In the genomic region with DNA sequence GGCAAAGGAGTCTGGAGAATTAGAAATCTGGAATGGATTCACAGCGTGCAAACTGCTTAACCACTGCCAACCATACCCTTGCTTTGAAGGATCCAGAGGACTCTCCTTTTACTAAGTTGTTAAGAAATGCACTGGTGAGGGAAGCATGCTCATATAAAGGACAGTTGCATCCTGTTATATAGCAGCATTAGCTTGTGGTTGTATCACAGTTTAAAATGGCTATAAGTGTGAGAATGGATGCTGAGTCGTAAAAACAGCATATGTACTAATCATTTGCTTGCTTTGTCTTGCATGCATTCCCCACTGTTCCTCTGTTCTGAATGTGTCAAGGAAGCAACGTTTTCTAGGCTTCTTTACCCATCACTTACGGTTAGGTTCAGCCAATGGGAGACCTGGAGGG, we compare ENCODE assay signal across 24 cellular contexts.
DNase-seq lines count a peak whose midpoint lies in the region; ATAC-seq, FAIRE-seq and TF ChIP-seq lines count a peak whose summit lies in the region.
"Had no signal": no experiment of that assay in that cellular context is flagged by ENCODE, and none has a peak within 500 bp of the region (broad histone marks: within the 10 kb centered on the region; RNA-seq: fewer than 3 reads in every experiment).

No MANE protein-coding gene starts in this region.

- peak; percentile 31 for ATAC-seq in stimulated activated naive CD8-positive, alpha-beta T cell treated with anti-CD3 and anti-CD28 coated beads, Interleukin-15, amount 100 ng/mL, for 72 hours
- ATAC-seq in stimulated activated naive CD8-positive, alpha-beta T cell treated with anti-CD3 and anti-CD28 coated beads, Interleukin-15, Interleukin-2, amounts not matched to agents 100 U/mL and 50 U/mL, for 24 hours: no peak
- ATAC-seq in GM12878 (no peak), GM18909 (IDR thresholded peaks at IDR 0.05; ENCODE audit: poor library complexity, unreplicated experiment) (no peak)

- TF ChIP-seq CTCF in GM12878 (IDR thresholded peaks at IDR 0.05 in 2 of 3, conservative IDR thresholded peaks at IDR 0.05 in 1 of 3; ENCODE audit: control insufficient read depth in 2 of 3, extremely low read depth in 1 of 3, insufficient read depth in 1 of 3, low read depth in 3 of 3, low read length in 3 of 3) (no peak), epithelial cell of esophagus (IDR thresholded peaks at IDR 0.05; ENCODE audit: insufficient read depth, low read depth, low read length, missing control alignments) (no peak), transverse colon (IDR thresholded peaks at IDR 0.05) (no peak), WERI-Rb-1 (IDR thresholded peaks at IDR 0.05; ENCODE audit: low read depth, low read length) (no peak)

- H3K4me1 Mint-ChIP-seq in stimulated activated naive CD8-positive, alpha-beta T cell treated with anti-CD3 and anti-CD28 coated beads, Interleukin-15, amount 100 ng/mL, for 72 hours: peaks cover 18% of the 10 kb centered on the region
- H3K4me1 Mint-ChIP-seq: B cell; CD4-positive, CD25-positive, alpha-beta regulatory T cell had no signal

- RAD21 ChIA-PET in GM12878 (lab: Charles Lee; ENCODE audit: unreplicated experiment): no interaction called here

- TF ChIP-seq POLR2A in GM12878 (IDR thresholded peaks at IDR 0.05; ENCODE audit: low read depth, low read length): no peak
- TF ChIP-seq POLR2A in transverse colon (IDR thresholded peaks at IDR 0.05): no peak

- H3K4me2 ChIP-seq in GM12878 (ENCODE audit: control insufficient read depth, insufficient read depth): no peak overlapping the region
- H3K4me2 ChIP-seq: BLaER1 had no signal

- peak; percentile 44 for FAIRE-seq in GM12878 (lab: Jason Lieb, UNC)
- FAIRE-seq: A204.1, D721Med, GM12892, GM19239 had no signal

- no peak overlapping the region for H3K27ac ChIP-seq in GM12878 (ENCODE audit: control insufficient read depth, insufficient read depth)
- H3K27ac ChIP-seq in transverse colon: no peak overlapping the region
- no peak overlapping the region for H3K27ac ChIP-seq in WERI-Rb-1
- H3K27ac ChIP-seq: 22Rv1, BLaER1, C4-2B had no signal

- intact Hi-C loops in GM12878 (cut with micrococcal nuclease; ENCODE audit: unreplicated experiment) (no loop called here), transverse colon (cut with DNase I; ENCODE audit: low total_unique reads) (no loop called here)

- no peak overlapping the region for H2AFZ ChIP-seq in GM12878 (ENCODE audit: control insufficient read depth, low read depth, low read length)

- in situ Hi-C loops in GM12878 (cut with MboI) (no loop called here), transverse colon (cut with MboI; ENCODE audit: low pct_ligation_motif_present in 1 of 4, low pct_unique_long_range_greater_than_20kb in 1 of 4, low sequenced_read_pairs in 3 of 4) (no loop called here)

- H3K4me1 ChIP-seq in GM12878 (ENCODE audit: control insufficient read depth, insufficient read depth, low read length) (no peaks in the 10 kb centered on the region), transverse colon (no peaks in the 10 kb centered on the region)
- H3K4me1 ChIP-seq: BLaER1 had no signal

- H3K79me2 ChIP-seq in GM12878 (ENCODE audit: control insufficient read depth, insufficient read depth, low read length): no peaks in the 10 kb centered on the region

- H3K9me3 Mint-ChIP-seq in stimulated activated naive CD8-positive, alpha-beta T cell treated with anti-CD3 and anti-CD28 coated beads, Interleukin-15, amount 100 ng/mL, for 72 hours: no peaks in the 10 kb centered on the region
- H3K9me3 Mint-ChIP-seq: CD4-positive, CD25-positive, alpha-beta regulatory T cell; CD8-positive, alpha-beta memory T cell had no signal

- SMC1A ChIA-PET in GM12878 (lab: Charles Lee; ENCODE audit: uncharacterized antibody, unreplicated experiment): no interaction called here

- peak overlapping the region in 1 of 2 donors; percentile 5 for H3K27ac Mint-ChIP-seq in stimulated activated naive CD8-positive, alpha-beta T cell treated with anti-CD3 and anti-CD28 coated beads, Interleukin-15, amount 100 ng/mL, for 72 hours
- H3K27ac Mint-ChIP-seq: B cell; CD4-positive, CD25-positive, alpha-beta regulatory T cell; CD8-positive, alpha-beta memory T cell had no signal

- H3K4me3 ChIP-seq in GM12878 (no peak overlapping the region), epithelial cell of esophagus (ENCODE audit: low read length) (no peak overlapping the region), transverse colon (no peak overlapping the region), WERI-Rb-1 (ENCODE audit: low read depth, low read length) (no peak overlapping the region)
- H3K4me3 ChIP-seq: BLaER1 had no signal

- no TSS peak for BruUV-seq in GM12878 (replicated peaks; lab: Mats Ljungman, UMichigan)

- no peak overlapping the region for H3K9ac ChIP-seq in GM12878 (ENCODE audit: control insufficient read depth, insufficient read depth, low read length)
- H3K9ac ChIP-seq: BLaER1 had no signal

- H3K27me3 ChIP-seq in GM12878 (replicated peaks in 1 of 2; ENCODE audit: control insufficient read depth in 2 of 2, insufficient read depth in 2 of 2, low read length in 1 of 2) (no peaks in the 10 kb centered on the region), transverse colon (no peaks in the 10 kb centered on the region), WERI-Rb-1 (ENCODE audit: insufficient read depth, low read depth, severe bottlenecking) (no peaks in the 10 kb centered on the region)
- H3K27me3 ChIP-seq: BLaER1 had no signal

- no peak for DNase-seq in stimulated activated naive CD8-positive, alpha-beta T cell treated with anti-CD3 and anti-CD28 coated beads, Interleukin-15, amount 100 ng/mL, for 72 hours
- DNase-seq in stimulated activated naive CD8-positive, alpha-beta T cell treated with anti-CD3 and anti-CD28 coated beads, Interleukin-15, Interleukin-2, amounts not matched to agents 100 U/mL and 50 U/mL, for 24 hours: no peak
- DNase-seq in GM12878 (ENCODE audit: low read depth, low spot score): no peak
- DNase-seq in epithelial cell of esophagus (ENCODE audit: low read depth): peak; percentile 17
- no peak for DNase-seq in transverse colon
- no peak for DNase-seq in WERI-Rb-1
- DNase-seq in HPDE6-E6E7 (ENCODE audit: extremely low spot score): no peak
- DNase-seq: CD4-positive, CD25-positive, alpha-beta regulatory T cell; CD8-positive, alpha-beta memory T cell; DMS 273 treated with DMSO at 0.1 percent for 48 hours; DMS79; GF-D8; GOT3; H7; HCEC 1CT had no signal

- POLR2A ChIA-PET in GM12878 (lab: Charles Lee): no interaction called here

- 65% methylated on average over 4 of the region's 4 CpGs for WGBS in GM12878 (ENCODE audit: insufficient coverage, insufficient replicate concordance, low lambda C conversion rate, missing lambda C conversion rate)
- WGBS in transverse colon (ENCODE audit: low coverage in 1 of 2), 2 donors: 60 to 70% methylated on average over 3 to 4 of the region's 4 CpGs

- no peak for TF ChIP-seq RAD21 in GM12878 (IDR thresholded peaks at IDR 0.05; ENCODE audit: insufficient read depth, low read depth, low read length)

- TF ChIP-seq EP300 in GM12878 (IDR thresholded peaks at IDR 0.05; ENCODE audit: borderline replicate concordance in 1 of 2, control insufficient read depth in 1 of 2, low read depth in 2 of 2, low read length in 2 of 2) (no peak), transverse colon (IDR thresholded peaks at IDR 0.05; ENCODE audit: low read depth) (no peak)

- H3K9me3 ChIP-seq in GM12878 (replicated peaks; ENCODE audit: control insufficient read depth, insufficient read depth, low read length): no peaks in the 10 kb centered on the region
- H3K9me3 ChIP-seq in transverse colon: no peaks in the 10 kb centered on the region
- H3K9me3 ChIP-seq in WERI-Rb-1 (ENCODE audit: severe bottlenecking): no peaks in the 10 kb centered on the region
- H3K9me3 ChIP-seq: BLaER1 had no signal

- CTCF ChIA-PET in GM12878 (lab: Yijun Ruan, JAX): no interaction called here

- H3K36me3 ChIP-seq in GM12878 (ENCODE audit: control insufficient read depth in 2 of 2, insufficient read depth in 2 of 2, low read length in 1 of 2): no peaks in the 10 kb centered on the region
- no peaks in the 10 kb centered on the region for H3K36me3 ChIP-seq in transverse colon
- H3K36me3 ChIP-seq in WERI-Rb-1: no peaks in the 10 kb centered on the region
- H3K36me3 ChIP-seq: BLaER1 had no signal

- no peak overlapping the region for H3K4me3 Mint-ChIP-seq in stimulated activated naive CD8-positive, alpha-beta T cell treated with anti-CD3 and anti-CD28 coated beads, Interleukin-15, amount 100 ng/mL, for 72 hours
- H3K4me3 Mint-ChIP-seq: B cell; CD4-positive, CD25-positive, alpha-beta regulatory T cell; CD8-positive, alpha-beta memory T cell had no signal

- H3K27me3 Mint-ChIP-seq in stimulated activated naive CD8-positive, alpha-beta T cell treated with anti-CD3 and anti-CD28 coated beads, Interleukin-15, amount 100 ng/mL, for 72 hours: peaks cover 6% of the 10 kb centered on the region
- H3K27me3 Mint-ChIP-seq: B cell; CD4-positive, CD25-positive, alpha-beta regulatory T cell; CD8-positive, alpha-beta memory T cell had no signal

- no peaks in the 10 kb centered on the region for H4K20me1 ChIP-seq in GM12878 (ENCODE audit: control insufficient read depth, insufficient read depth)
- H4K20me1 ChIP-seq: BLaER1 had no signal

TF ChIP-seq in GM12878, 131 proteins besides CTCF, POLR2A, EP300 and RAD21:
- TF ChIP-seq TAF1 (IDR thresholded peaks at IDR 0.05; ENCODE audit: borderline replicate concordance, low read depth, low read length): no peak
- TF ChIP-seq NFYA (IDR thresholded peaks at IDR 0.05; ENCODE audit: borderline replicate concordance, low read depth, low read length): no peak
- no peak for TF ChIP-seq ATF7 (IDR thresholded peaks at IDR 0.05; ENCODE audit: low read depth)
- no peak for TF ChIP-seq NR2C1 (IDR thresholded peaks at IDR 0.05)
- TF ChIP-seq CEBPB (IDR thresholded peaks at IDR 0.05; ENCODE audit: borderline replicate concordance in 1 of 2, low read depth in 2 of 2, low read length in 2 of 2): no peak
- no peak for TF ChIP-seq HDAC6 (IDR thresholded peaks at IDR 0.05; ENCODE audit: unreplicated experiment)
- TF ChIP-seq STAT1 (conservative IDR thresholded peaks at IDR 0.05): no peak
- TF ChIP-seq CREM (IDR thresholded peaks at IDR 0.05; ENCODE audit: low read depth): no peak
- TF ChIP-seq BHLHE40 (IDR thresholded peaks at IDR 0.05; ENCODE audit: borderline replicate concordance in 1 of 2, low read depth in 2 of 2, low read length in 1 of 2): no peak
